Comparison of ENCODE assay signal across 18 cellular contexts in the genomic region with DNA sequence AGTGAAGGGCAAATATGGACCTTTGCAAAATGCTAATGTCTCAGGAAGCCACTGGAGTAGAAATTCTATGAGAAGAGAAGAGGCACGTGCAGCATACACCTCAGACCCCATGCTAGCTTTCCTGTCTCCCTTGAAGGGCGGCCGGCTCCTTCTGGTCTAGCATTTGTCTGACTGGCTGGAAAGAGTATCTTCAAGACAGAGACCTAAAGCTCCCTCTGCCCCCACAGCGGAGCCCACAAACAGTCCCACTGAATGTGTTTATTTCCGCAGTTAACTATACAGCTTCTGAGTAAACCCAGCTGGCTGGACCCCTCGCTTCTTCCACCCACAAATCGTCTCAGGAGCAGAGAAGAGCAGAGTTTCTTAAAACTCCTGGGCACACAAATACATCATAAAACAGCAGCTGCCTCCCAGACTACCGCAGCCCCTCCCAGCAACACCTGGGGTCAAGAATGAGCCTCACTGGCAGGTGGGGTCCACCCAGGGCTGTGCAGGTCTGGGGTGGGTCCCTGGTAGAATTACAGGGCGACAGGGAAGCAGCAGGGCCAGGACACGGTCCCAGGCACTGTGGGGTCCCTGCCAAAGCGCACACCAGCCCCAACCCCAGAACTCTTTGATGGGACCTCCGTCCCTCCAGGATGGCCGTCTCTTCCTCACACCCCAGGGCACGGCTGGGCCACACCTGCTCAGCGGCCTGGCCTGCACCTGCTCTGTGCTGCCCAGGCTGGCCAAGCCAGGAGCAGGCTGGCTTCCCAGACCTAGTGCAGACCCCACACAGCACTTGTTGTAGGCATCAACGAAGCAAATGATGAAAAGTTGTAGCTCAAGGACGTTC.
DNase-seq lines count a peak whose midpoint lies in the region; ATAC-seq and TF ChIP-seq lines count a peak whose summit lies in the region.
"Had no signal": no experiment of that assay in that cellular context is flagged by ENCODE, and none has a peak within 500 bp of the region (broad histone marks: within the 10 kb centered on the region; RNA-seq: fewer than 3 reads in every experiment).

No MANE protein-coding gene starts in this region.

- H4K20me1 ChIP-seq in H9 (ENCODE audit: control insufficient read depth, insufficient read depth, insufficient read length), result no peaks in the 10 kb centered on the region

- H3K27me3 Mint-ChIP-seq in H9 (ENCODE audit: low read depth), result no peaks in the 10 kb centered on the region
- peaks cover 10% of the 10 kb centered on the region for H3K27me3 Mint-ChIP-seq in central memory CD8-positive, alpha-beta T cell
- no peaks in the 10 kb centered on the region for H3K27me3 Mint-ChIP-seq in MCF 10A (ENCODE audit: insufficient read depth, unreplicated experiment)

- no peak overlapping the region for H2AFZ ChIP-seq in H9 (ENCODE audit: low read length)

- H2BK12ac ChIP-seq in H9 (ENCODE audit: insufficient read length, low read depth, low read length), result no peak overlapping the region

- no peak overlapping the region for H3K4ac ChIP-seq in H9 (ENCODE audit: low read depth, low read length)

- no peak overlapping the region for H3K4me2 ChIP-seq in H9 (ENCODE audit: insufficient read depth, insufficient read length, low read length)

- no peak overlapping the region for H3K23ac ChIP-seq in H9 (ENCODE audit: insufficient read length, low read depth, low read length)

- no peak overlapping the region for H2AK5ac ChIP-seq in H9 (ENCODE audit: insufficient read length, low read length)

- H3K4me1 ChIP-seq in H9 (ENCODE audit: insufficient read depth, low read length) (no peaks in the 10 kb centered on the region), sigmoid colon (peaks cover 0 to 15% (median 6%) of the 10 kb centered on the region in 4 donors)

- POLR2A ChIA-PET in MCF 10A (lab: Yijun Ruan, JAX), result interaction anchor here (0.9 kb wide), 1 partner anchor 11 kb away, joined by 3 read pairs; no protein-coding TSS in a partner anchor

- CTCF ChIA-PET in MCF 10A (lab: Yijun Ruan, JAX), result interaction anchor here (0.7 to 1.1 kb wide), 3 partner anchors 36 to 110 kb away, joined by 3 to 5 read pairs (median 3); no protein-coding TSS in a partner anchor

- no peak for TF ChIP-seq CTCF in H9 (conservative IDR thresholded peaks at IDR 0.05)
- TF ChIP-seq CTCF in sigmoid colon (IDR thresholded peaks at IDR 0.05), result no peak
- TF ChIP-seq CTCF in MCF 10A (IDR thresholded peaks at IDR 0.05; ENCODE audit: unreplicated experiment), result no peak

- peak; percentile 19 for ATAC-seq in central memory CD8-positive, alpha-beta T cell (replicated peaks; ENCODE audit: extremely low read depth, poor library complexity, severe bottlenecking)
- ATAC-seq in HG02798 (IDR thresholded peaks at IDR 0.05; ENCODE audit: poor library complexity, unreplicated experiment), result no peak
- no peak for ATAC-seq in GM18907 (IDR thresholded peaks at IDR 0.05; ENCODE audit: unreplicated experiment)
- ATAC-seq: PC-3, SK-N-SH treated with all-trans-retinoic acid at 6 μM for 48 hours had no signal

- H3K27ac ChIP-seq in H9 (ENCODE audit: insufficient read length, low read depth, low read length) (no peak overlapping the region), sigmoid colon (peak overlapping the region in 1 of 4 donors; percentile 4)
- H3K27ac ChIP-seq: HL-60 had no signal

- H3K18ac ChIP-seq in H9 (ENCODE audit: insufficient read length, low read depth, low read length), result no peak overlapping the region

- intact Hi-C loops in sigmoid colon (cut with DNase I) (no loop called here), MCF 10A (cut with micrococcal nuclease) (no loop called here)

- H4K8ac ChIP-seq in H9 (replicated peaks; ENCODE audit: insufficient read length, low read depth, low read length), result no peak overlapping the region

- H3T11ph ChIP-seq in H9 (ENCODE audit: low read length), result no peak overlapping the region

- H3K56ac ChIP-seq in H9 (ENCODE audit: insufficient read length, low read depth, low read length), result no peak overlapping the region

- peaks cover 17 to 65% (median 48%) of the 10 kb centered on the region in 3 experiments for H3K36me3 Mint-ChIP-seq in H9 (ENCODE audit: insufficient read depth in 1 of 3, low read depth in 3 of 3)
- H3K36me3 Mint-ChIP-seq in central memory CD8-positive, alpha-beta T cell (ENCODE audit: insufficient read depth), result no peaks in the 10 kb centered on the region
- H3K36me3 Mint-ChIP-seq in MCF 10A (ENCODE audit: insufficient read depth, unreplicated experiment), result peaks cover 77% of the 10 kb centered on the region
- H3K36me3 Mint-ChIP-seq: CD8-positive, alpha-beta memory T cell had no signal

- H3K79me2 ChIP-seq in H9 (ENCODE audit: insufficient read depth, low read length), result no peaks in the 10 kb centered on the region

- DNase-seq in H9, result no peak
- no peak for DNase-seq in central memory CD8-positive, alpha-beta T cell (ENCODE audit: low spot score in 2 of 2)
- peak; percentile 80 for DNase-seq in mesenteric fat pad (ENCODE audit: low spot score)
- peak; percentile 49 for DNase-seq in sigmoid colon
- no peak for DNase-seq in MCF 10A (ENCODE audit: unreplicated experiment)
- DNase-seq: CD8-positive, alpha-beta memory T cell; GF-D8; HCEC 1CT; KG1; NCI-H1092; NCI-H2107; NCI-H226; NCI-H526 treated with DMSO at 0.1 percent for 48 hours; PC-3 had no signal

- H3K4me3 Mint-ChIP-seq in H9 (no peak overlapping the region), MCF 10A (ENCODE audit: unreplicated experiment) (no peak overlapping the region)
- H3K4me3 Mint-ChIP-seq in central memory CD8-positive, alpha-beta T cell, result no peak overlapping the region
- H3K4me3 Mint-ChIP-seq: CD8-positive, alpha-beta memory T cell had no signal

- H3K14ac ChIP-seq in H9 (ENCODE audit: insufficient read depth, low read length), result no peak overlapping the region; the same call in 1 of the 2 replicates

- no peak overlapping the region for H2BK120ac ChIP-seq in H9 (ENCODE audit: low read depth, low read length, poor library complexity, severe bottlenecking)

- no peaks in the 10 kb centered on the region for H3K23me2 ChIP-seq in H9 (ENCODE audit: insufficient read length, low read depth, low read length, poor library complexity, severe bottlenecking)

- H3K36me3 ChIP-seq in sigmoid colon, result peaks cover 18 to 75% (median 34%) of the 10 kb centered on the region in 4 donors

- no peaks in the 10 kb centered on the region for H3K79me1 ChIP-seq in H9 (ENCODE audit: insufficient read depth, low read depth, low read length, poor library complexity, severe bottlenecking)

- no peak for TF ChIP-seq EP300 in sigmoid colon (IDR thresholded peaks at IDR 0.05)

- H3K4me3 ChIP-seq in sigmoid colon, result no peak overlapping the region

- no peak overlapping the region for H3K9ac ChIP-seq in H9 (ENCODE audit: extremely low read depth, insufficient read length, low read length)

- WGBS in H9 (ENCODE audit: extremely low coverage, insufficient read length, low lambda C conversion rate), result no CpG with 5 or more reads among the region's 17 CpGs
- WGBS in sigmoid colon, 2 donors, result 35 to 75% methylated on average over 17 of the region's 17 CpGs

- no peak overlapping the region for H2BK5ac ChIP-seq in H9 (ENCODE audit: insufficient read length, low read length)

- H3K4me1 Mint-ChIP-seq in H9 (peaks cover 19 to 20% of the 10 kb centered on the region in 2 experiments), MCF 10A (ENCODE audit: insufficient read depth, unreplicated experiment) (no peaks in the 10 kb centered on the region)
- H3K4me1 Mint-ChIP-seq in central memory CD8-positive, alpha-beta T cell, result no peaks in the 10 kb centered on the region
- H3K4me1 Mint-ChIP-seq: CD8-positive, alpha-beta memory T cell had no signal

- H3K9me3 ChIP-seq in H9 (ENCODE audit: control insufficient read depth, low read depth, low read length) (no peaks in the 10 kb centered on the region), sigmoid colon (no peaks in the 10 kb centered on the region)

- no peak overlapping the region for H2BK15ac ChIP-seq in H9 (ENCODE audit: low read depth, low read length)

- no TSS peak for BruUV-seq in MCF 10A (replicated peaks; lab: Mats Ljungman, UMichigan)

- H3K9me3 Mint-ChIP-seq in H9, result no peaks in the 10 kb centered on the region
- H3K9me3 Mint-ChIP-seq in central memory CD8-positive, alpha-beta T cell, result no peaks in the 10 kb centered on the region
- H3K9me3 Mint-ChIP-seq in MCF 10A (ENCODE audit: unreplicated experiment), result no peaks in the 10 kb centered on the region
- H3K9me3 Mint-ChIP-seq: CD8-positive, alpha-beta memory T cell had no signal

- no peak for TF ChIP-seq POLR2A in sigmoid colon (IDR thresholded peaks at IDR 0.05)

- H3K27me3 ChIP-seq in H9 (ENCODE audit: insufficient read depth, low read length), result no peaks in the 10 kb centered on the region
- no peaks in the 10 kb centered on the region for H3K27me3 ChIP-seq in sigmoid colon

- H4K91ac ChIP-seq in H9 (ENCODE audit: insufficient read length, low read depth, low read length), result no peak overlapping the region

- no peak overlapping the region for H4K5ac ChIP-seq in H9 (ENCODE audit: insufficient read length, low read depth, low read length)

- H3K27ac Mint-ChIP-seq in H9, result peak overlapping the region in 2 of 3 experiments; percentile 75 to 77; a peak in 4 of 7 replicates
- H3K27ac Mint-ChIP-seq in central memory CD8-positive, alpha-beta T cell (ENCODE audit: low read depth), result no peak overlapping the region
- no peak overlapping the region for H3K27ac Mint-ChIP-seq in MCF 10A (ENCODE audit: low read depth, unreplicated experiment)
- H3K27ac Mint-ChIP-seq: CD8-positive, alpha-beta memory T cell had no signal

- no peak overlapping the region for H2BK20ac ChIP-seq in H9 (ENCODE audit: low read depth, low read length, poor library complexity, severe bottlenecking)

Comparison
In these comparisons a context has a peak if more than half of its experiments do, and no peak if none do; other contexts are left out.
1. DNase-seq: peak in mesenteric fat pad (single experiment) and sigmoid colon (single experiment); none in H9 (single experiment), central memory CD8-positive, alpha-beta T cell (0 of 2) and MCF 10A (single experiment).
2. H3K27ac Mint-ChIP-seq: peak in H9 (2 of 3); none in central memory CD8-positive, alpha-beta T cell (single experiment) and MCF 10A (single experiment).